Comparison of ENCODE assay signal across 12 cellular contexts in genomic region chr13:18992791-18993190, GRCh38.
DNase-seq lines count a peak whose midpoint lies in the region; ATAC-seq and TF ChIP-seq lines count a peak whose summit lies in the region.
"Had no signal": no experiment of that assay in that cellular context is flagged by ENCODE, and none has a peak within 500 bp of the region (broad histone marks: within the 10 kb centered on the region; RNA-seq: fewer than 3 reads in every experiment).

No MANE protein-coding gene starts in this region.

- H3K27me3 ChIP-seq in MG63: no peaks in the 10 kb centered on the region
- no peaks in the 10 kb centered on the region for H3K27me3 ChIP-seq in esophagus muscularis mucosa
- H3K27me3 ChIP-seq: BLaER1 had no signal

- H3K4me1 ChIP-seq in esophagus muscularis mucosa: peaks cover 19 to 43% (median 26%) of the 10 kb centered on the region in 4 donors
- H3K4me1 ChIP-seq: A549, BLaER1, HAP-1 had no signal

- no peak for TF ChIP-seq EP300 in esophagus muscularis mucosa (IDR thresholded peaks at IDR 0.05)

- 47% methylated on average over 1 of the region's 1 CpG for WGBS in esophagus muscularis mucosa

- peak; percentile 82 for DNase-seq in MG63
- DNase-seq in esophagus muscularis mucosa (ENCODE audit: extremely low spot score): peak; percentile 39
- no peak for DNase-seq in sciatic nerve (ENCODE audit: low spot score)
- DNase-seq in AML-193 (lab: John Stamatoyannopoulos, UW): no peak
- no peak for DNase-seq in glomerular visceral epithelial cell (ENCODE audit: extremely low spot score)
- no peak for DNase-seq in stimulated activated naive CD4-positive, alpha-beta T cell treated with Interleukin-2 at 50 U/mL for 16 hours (lab: John Stamatoyannopoulos, UW)
- DNase-seq: Calu3; CD8-positive, alpha-beta T cell had no signal

- no peak overlapping the region for H3K4me3 ChIP-seq in MG63
- no peak overlapping the region for H3K4me3 ChIP-seq in esophagus muscularis mucosa
- H3K4me3 ChIP-seq: A549, BLaER1, HAP-1 had no signal

- peak; percentile 26 for ATAC-seq in sciatic nerve
- ATAC-seq: A549; CD8-positive, alpha-beta T cell had no signal

- TF ChIP-seq CTCF in C4-2B (conservative IDR thresholded peaks at IDR 0.05) (no peak), esophagus muscularis mucosa (IDR thresholded peaks at IDR 0.05) (no peak)

- H3K27ac ChIP-seq in C4-2B: peak overlapping the region; percentile 67
- no peak overlapping the region for H3K27ac ChIP-seq in esophagus muscularis mucosa (replicated peaks in 1 of 4)
- H3K27ac ChIP-seq: A549, BLaER1 had no signal

- peaks cover 26% of the 10 kb centered on the region for H3K9me3 ChIP-seq in MG63
- peaks cover 0 to 39% (median 16%) of the 10 kb centered on the region in 4 donors for H3K9me3 ChIP-seq in esophagus muscularis mucosa
- H3K9me3 ChIP-seq: A549, BLaER1, HAP-1 had no signal

- no peak for TF ChIP-seq POLR2A in esophagus muscularis mucosa (IDR thresholded peaks at IDR 0.05; ENCODE audit: low read depth)

- H3K36me3 ChIP-seq in MG63 (no peaks in the 10 kb centered on the region), esophagus muscularis mucosa (no peaks in the 10 kb centered on the region)
- H3K36me3 ChIP-seq: BLaER1, HAP-1 had no signal

- intact Hi-C loops in esophagus muscularis mucosa (cut with DNase I) (no loop called here), sciatic nerve (cut with DNase I) (no loop called here)

Comparison
In these comparisons a context has a peak if more than half of its experiments do, and no peak if none do; other contexts are left out.
1. DNase-seq: peak in MG63 (single experiment) and esophagus muscularis mucosa (single experiment); none in sciatic nerve (single experiment), AML-193 (0 of 2), glomerular visceral epithelial cell (single experiment) and stimulated activated naive CD4-positive, alpha-beta T cell treated with Interleukin-2 at 50 U/mL for 16 hours (single experiment).